Comparison of ENCODE assay signal across 1 cellular context in genomic region chr12:116182359-116183063, GRCh38.
TF ChIP-seq lines count a peak whose summit lies in the region.

No MANE protein-coding gene starts in this region.

TF ChIP-seq in WTC11, 78 proteins besides CTCF, POLR2A, EP300 and RAD21 (continued from another document):
- TF ChIP-seq, protein P1, sequence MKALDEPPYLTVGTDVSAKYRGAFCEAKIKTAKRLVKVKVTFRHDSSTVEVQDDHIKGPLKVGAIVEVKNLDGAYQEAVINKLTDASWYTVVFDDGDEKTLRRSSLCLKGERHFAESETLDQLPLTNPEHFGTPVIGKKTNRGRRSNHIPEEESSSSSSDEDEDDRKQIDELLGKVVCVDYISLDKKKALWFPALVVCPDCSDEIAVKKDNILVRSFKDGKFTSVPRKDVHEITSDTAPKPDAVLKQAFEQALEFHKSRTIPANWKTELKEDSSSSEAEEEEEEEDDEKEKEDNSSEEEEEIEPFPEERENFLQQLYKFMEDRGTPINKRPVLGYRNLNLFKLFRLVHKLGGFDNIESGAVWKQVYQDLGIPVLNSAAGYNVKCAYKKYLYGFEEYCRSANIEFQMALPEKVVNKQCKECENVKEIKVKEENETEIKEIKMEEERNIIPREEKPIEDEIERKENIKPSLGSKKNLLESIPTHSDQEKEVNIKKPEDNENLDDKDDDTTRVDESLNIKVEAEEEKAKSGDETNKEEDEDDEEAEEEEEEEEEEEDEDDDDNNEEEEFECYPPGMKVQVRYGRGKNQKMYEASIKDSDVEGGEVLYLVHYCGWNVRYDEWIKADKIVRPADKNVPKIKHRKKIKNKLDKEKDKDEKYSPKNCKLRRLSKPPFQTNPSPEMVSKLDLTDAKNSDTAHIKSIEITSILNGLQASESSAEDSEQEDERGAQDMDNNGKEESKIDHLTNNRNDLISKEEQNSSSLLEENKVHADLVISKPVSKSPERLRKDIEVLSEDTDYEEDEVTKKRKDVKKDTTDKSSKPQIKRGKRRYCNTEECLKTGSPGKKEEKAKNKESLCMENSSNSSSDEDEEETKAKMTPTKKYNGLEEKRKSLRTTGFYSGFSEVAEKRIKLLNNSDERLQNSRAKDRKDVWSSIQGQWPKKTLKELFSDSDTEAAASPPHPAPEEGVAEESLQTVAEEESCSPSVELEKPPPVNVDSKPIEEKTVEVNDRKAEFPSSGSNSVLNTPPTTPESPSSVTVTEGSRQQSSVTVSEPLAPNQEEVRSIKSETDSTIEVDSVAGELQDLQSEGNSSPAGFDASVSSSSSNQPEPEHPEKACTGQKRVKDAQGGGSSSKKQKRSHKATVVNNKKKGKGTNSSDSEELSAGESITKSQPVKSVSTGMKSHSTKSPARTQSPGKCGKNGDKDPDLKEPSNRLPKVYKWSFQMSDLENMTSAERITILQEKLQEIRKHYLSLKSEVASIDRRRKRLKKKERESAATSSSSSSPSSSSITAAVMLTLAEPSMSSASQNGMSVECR (CRISPR knock-in tag; IDR thresholded peaks at IDR 0.05; ENCODE audit: borderline replicate concordance): no peak
- TF ChIP-seq, protein P2, sequence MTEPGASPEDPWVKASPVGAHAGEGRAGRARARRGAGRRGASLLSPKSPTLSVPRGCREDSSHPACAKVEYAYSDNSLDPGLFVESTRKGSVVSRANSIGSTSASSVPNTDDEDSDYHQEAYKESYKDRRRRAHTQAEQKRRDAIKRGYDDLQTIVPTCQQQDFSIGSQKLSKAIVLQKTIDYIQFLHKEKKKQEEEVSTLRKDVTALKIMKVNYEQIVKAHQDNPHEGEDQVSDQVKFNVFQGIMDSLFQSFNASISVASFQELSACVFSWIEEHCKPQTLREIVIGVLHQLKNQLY (CRISPR knock-in tag; IDR thresholded peaks at IDR 0.05): no peak
- no peak for TF ChIP-seq TEAD1 (CRISPR knock-in tag; IDR thresholded peaks at IDR 0.05)
- TF ChIP-seq, protein P3, sequence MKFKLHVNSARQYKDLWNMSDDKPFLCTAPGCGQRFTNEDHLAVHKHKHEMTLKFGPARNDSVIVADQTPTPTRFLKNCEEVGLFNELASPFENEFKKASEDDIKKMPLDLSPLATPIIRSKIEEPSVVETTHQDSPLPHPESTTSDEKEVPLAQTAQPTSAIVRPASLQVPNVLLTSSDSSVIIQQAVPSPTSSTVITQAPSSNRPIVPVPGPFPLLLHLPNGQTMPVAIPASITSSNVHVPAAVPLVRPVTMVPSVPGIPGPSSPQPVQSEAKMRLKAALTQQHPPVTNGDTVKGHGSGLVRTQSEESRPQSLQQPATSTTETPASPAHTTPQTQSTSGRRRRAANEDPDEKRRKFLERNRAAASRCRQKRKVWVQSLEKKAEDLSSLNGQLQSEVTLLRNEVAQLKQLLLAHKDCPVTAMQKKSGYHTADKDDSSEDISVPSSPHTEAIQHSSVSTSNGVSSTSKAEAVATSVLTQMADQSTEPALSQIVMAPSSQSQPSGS (CRISPR knock-in tag; IDR thresholded peaks at IDR 0.05; ENCODE audit: borderline replicate concordance, low read depth): no peak
